Comparison of ENCODE assay signal across 1 cellular context in genomic region chr10:86400705-86401587, GRCh38.
TF ChIP-seq lines count a peak whose summit lies in the region.

No MANE protein-coding gene starts in this region.

TF ChIP-seq in HepG2, 621 proteins besides CTCF, POLR2A, EP300 and RAD21 (continued from another document and continues in another):
- TF ChIP-seq AKNA (CRISPR knock-in tag; IDR thresholded peaks at IDR 0.05; ENCODE audit: borderline replicate concordance) (no peak), GLI4 (CRISPR knock-in tag; IDR thresholded peaks at IDR 0.05; ENCODE audit: borderline replicate concordance) (no peak), KDM5A (IDR thresholded peaks at IDR 0.05; ENCODE audit: borderline replicate concordance, low read length) (no peak), PCBP2 (optimal IDR thresholded peaks at IDR 0.05; ENCODE audit: low read depth, low read length, poor library complexity, severe bottlenecking) (no peak), ZBTB42 (CRISPR knock-in tag; IDR thresholded peaks at IDR 0.05) (no peak; the same call in 1 of the 2 replicates), PHF20 (CRISPR knock-in tag; IDR thresholded peaks at IDR 0.05) (0 out of 2 replicates have a peak, but pooled peaks have one; percentile 21), ZNF724P (CRISPR knock-in tag; IDR thresholded peaks at IDR 0.05; ENCODE audit: borderline replicate concordance) (no peak), FLYWCH1 (CRISPR knock-in tag; IDR thresholded peaks at IDR 0.05) (no peak), DRAP1 (CRISPR knock-in tag; IDR thresholded peaks at IDR 0.05) (no peak), RBM22 (optimal IDR thresholded peaks at IDR 0.05; ENCODE audit: low read length) (no peak), ARNTL (CRISPR knock-in tag; IDR thresholded peaks at IDR 0.05) (0 out of 2 replicates have a peak, but pooled peaks have one; percentile 13), U2AF1 (optimal IDR thresholded peaks at IDR 0.05; ENCODE audit: low read depth, low read length) (no peak), HOMEZ (CRISPR knock-in tag; IDR thresholded peaks at IDR 0.05; ENCODE audit: low read depth) (no peak), CREB1 (IDR thresholded peaks at IDR 0.05) (no peak), CREB1 (CRISPR knock-in tag; IDR thresholded peaks at IDR 0.05) (no peak), ZNF234 (CRISPR knock-in tag; conservative IDR thresholded peaks at IDR 0.05) (peak; percentile 14; the same call in 1 of the 2 replicates), FOXO1 (CRISPR knock-in tag; IDR thresholded peaks at IDR 0.05) (no peak), YEATS4 (CRISPR knock-in tag; IDR thresholded peaks at IDR 0.05; ENCODE audit: borderline replicate concordance) (0 out of 2 replicates have a peak, but pooled peaks have one; percentile 12), HNRNPUL1 (IDR thresholded peaks at IDR 0.05; ENCODE audit: low read depth, low read length) (no peak), ZNF354B (CRISPR knock-in tag; IDR thresholded peaks at IDR 0.05) (0 out of 2 replicates have a peak, but pooled peaks have one; percentile 50), ZNF562 (CRISPR knock-in tag; IDR thresholded peaks at IDR 0.05; ENCODE audit: borderline replicate concordance) (no peak), DR1 (CRISPR knock-in tag; IDR thresholded peaks at IDR 0.05) (0 out of 2 replicates have a peak, but pooled peaks have one; percentile 15), CHD2 (IDR thresholded peaks at IDR 0.05; ENCODE audit: low read depth, low read length) (no peak), POLR2G (IDR thresholded peaks at IDR 0.05; ENCODE audit: low read depth, low read length) (peak; percentile 21; the same call in 1 of the 2 replicates), KAT8 (CRISPR knock-in tag; IDR thresholded peaks at IDR 0.05) (no peak), ZNF136 (CRISPR knock-in tag; IDR thresholded peaks at IDR 0.05; ENCODE audit: low read depth) (no peak), ZNF382 (CRISPR knock-in tag; IDR thresholded peaks at IDR 0.05; ENCODE audit: borderline replicate concordance) (no peak), SMC3 (IDR thresholded peaks at IDR 0.05; ENCODE audit: low read length) (no peak), ZNF839 (CRISPR knock-in tag; IDR thresholded peaks at IDR 0.05; ENCODE audit: borderline replicate concordance) (no peak), SRF (IDR thresholded peaks at IDR 0.05; ENCODE audit: low read depth, low read length) (no peak), TARDBP (CRISPR knock-in tag; IDR thresholded peaks at IDR 0.05) (no peak), NR2F2 (IDR thresholded peaks at IDR 0.05; ENCODE audit: borderline replicate concordance, low read depth) (no peak), NFYB (CRISPR knock-in tag; IDR thresholded peaks at IDR 0.05) (no peak), SNAI1 (CRISPR knock-in tag; IDR thresholded peaks at IDR 0.05; ENCODE audit: borderline replicate concordance) (peak; percentile 92; the same call in 1 of the 2 replicates), TBX3 (IDR thresholded peaks at IDR 0.05; ENCODE audit: borderline replicate concordance) (no peak), GATA4 (IDR thresholded peaks at IDR 0.05; ENCODE audit: borderline replicate concordance, low read depth) (no peak), THAP11 (CRISPR knock-in tag; IDR thresholded peaks at IDR 0.05) (no peak), FIP1L1 (IDR thresholded peaks at IDR 0.05; ENCODE audit: borderline replicate concordance, insufficient read depth, low read depth, low read length) (no peak), ZNF660 (CRISPR knock-in tag; IDR thresholded peaks at IDR 0.05; ENCODE audit: borderline replicate concordance, low read depth) (no peak), GZF1 (CRISPR knock-in tag; IDR thresholded peaks at IDR 0.05) (no peak)
- TF ChIP-seq, protein P1, sequence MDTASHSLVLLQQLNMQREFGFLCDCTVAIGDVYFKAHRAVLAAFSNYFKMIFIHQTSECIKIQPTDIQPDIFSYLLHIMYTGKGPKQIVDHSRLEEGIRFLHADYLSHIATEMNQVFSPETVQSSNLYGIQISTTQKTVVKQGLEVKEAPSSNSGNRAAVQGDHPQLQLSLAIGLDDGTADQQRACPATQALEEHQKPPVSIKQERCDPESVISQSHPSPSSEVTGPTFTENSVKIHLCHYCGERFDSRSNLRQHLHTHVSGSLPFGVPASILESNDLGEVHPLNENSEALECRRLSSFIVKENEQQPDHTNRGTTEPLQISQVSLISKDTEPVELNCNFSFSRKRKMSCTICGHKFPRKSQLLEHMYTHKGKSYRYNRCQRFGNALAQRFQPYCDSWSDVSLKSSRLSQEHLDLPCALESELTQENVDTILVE (CRISPR knock-in tag; IDR thresholded peaks at IDR 0.05), result no peak
- TF ChIP-seq, protein P2, sequence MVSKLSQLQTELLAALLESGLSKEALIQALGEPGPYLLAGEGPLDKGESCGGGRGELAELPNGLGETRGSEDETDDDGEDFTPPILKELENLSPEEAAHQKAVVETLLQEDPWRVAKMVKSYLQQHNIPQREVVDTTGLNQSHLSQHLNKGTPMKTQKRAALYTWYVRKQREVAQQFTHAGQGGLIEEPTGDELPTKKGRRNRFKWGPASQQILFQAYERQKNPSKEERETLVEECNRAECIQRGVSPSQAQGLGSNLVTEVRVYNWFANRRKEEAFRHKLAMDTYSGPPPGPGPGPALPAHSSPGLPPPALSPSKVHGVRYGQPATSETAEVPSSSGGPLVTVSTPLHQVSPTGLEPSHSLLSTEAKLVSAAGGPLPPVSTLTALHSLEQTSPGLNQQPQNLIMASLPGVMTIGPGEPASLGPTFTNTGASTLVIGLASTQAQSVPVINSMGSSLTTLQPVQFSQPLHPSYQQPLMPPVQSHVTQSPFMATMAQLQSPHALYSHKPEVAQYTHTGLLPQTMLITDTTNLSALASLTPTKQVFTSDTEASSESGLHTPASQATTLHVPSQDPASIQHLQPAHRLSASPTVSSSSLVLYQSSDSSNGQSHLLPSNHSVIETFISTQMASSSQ (IDR thresholded peaks at IDR 0.05; ENCODE audit: low read depth), result no peak
- TF ChIP-seq, protein P2 (CRISPR knock-in tag; IDR thresholded peaks at IDR 0.05; ENCODE audit: borderline replicate concordance), result no peak
- TF ChIP-seq, protein P3, sequence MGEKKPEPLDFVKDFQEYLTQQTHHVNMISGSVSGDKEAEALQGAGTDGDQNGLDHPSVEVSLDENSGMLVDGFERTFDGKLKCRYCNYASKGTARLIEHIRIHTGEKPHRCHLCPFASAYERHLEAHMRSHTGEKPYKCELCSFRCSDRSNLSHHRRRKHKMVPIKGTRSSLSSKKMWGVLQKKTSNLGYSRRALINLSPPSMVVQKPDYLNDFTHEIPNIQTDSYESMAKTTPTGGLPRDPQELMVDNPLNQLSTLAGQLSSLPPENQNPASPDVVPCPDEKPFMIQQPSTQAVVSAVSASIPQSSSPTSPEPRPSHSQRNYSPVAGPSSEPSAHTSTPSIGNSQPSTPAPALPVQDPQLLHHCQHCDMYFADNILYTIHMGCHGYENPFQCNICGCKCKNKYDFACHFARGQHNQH (CRISPR knock-in tag; IDR thresholded peaks at IDR 0.05), result no peak
- TF ChIP-seq, protein P4, sequence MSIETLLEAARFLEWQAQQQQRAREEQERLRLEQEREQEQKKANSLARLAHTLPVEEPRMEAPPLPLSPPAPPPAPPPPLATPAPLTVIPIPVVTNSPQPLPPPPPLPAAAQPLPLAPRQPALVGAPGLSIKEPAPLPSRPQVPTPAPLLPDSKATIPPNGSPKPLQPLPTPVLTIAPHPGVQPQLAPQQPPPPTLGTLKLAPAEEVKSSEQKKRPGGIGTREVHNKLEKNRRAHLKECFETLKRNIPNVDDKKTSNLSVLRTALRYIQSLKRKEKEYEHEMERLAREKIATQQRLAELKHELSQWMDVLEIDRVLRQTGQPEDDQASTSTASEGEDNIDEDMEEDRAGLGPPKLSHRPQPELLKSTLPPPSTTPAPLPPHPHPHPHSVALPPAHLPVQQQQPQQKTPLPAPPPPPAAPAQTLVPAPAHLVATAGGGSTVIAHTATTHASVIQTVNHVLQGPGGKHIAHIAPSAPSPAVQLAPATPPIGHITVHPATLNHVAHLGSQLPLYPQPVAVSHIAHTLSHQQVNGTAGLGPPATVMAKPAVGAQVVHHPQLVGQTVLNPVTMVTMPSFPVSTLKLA (IDR thresholded peaks at IDR 0.05), result no peak
- TF ChIP-seq, protein P5, sequence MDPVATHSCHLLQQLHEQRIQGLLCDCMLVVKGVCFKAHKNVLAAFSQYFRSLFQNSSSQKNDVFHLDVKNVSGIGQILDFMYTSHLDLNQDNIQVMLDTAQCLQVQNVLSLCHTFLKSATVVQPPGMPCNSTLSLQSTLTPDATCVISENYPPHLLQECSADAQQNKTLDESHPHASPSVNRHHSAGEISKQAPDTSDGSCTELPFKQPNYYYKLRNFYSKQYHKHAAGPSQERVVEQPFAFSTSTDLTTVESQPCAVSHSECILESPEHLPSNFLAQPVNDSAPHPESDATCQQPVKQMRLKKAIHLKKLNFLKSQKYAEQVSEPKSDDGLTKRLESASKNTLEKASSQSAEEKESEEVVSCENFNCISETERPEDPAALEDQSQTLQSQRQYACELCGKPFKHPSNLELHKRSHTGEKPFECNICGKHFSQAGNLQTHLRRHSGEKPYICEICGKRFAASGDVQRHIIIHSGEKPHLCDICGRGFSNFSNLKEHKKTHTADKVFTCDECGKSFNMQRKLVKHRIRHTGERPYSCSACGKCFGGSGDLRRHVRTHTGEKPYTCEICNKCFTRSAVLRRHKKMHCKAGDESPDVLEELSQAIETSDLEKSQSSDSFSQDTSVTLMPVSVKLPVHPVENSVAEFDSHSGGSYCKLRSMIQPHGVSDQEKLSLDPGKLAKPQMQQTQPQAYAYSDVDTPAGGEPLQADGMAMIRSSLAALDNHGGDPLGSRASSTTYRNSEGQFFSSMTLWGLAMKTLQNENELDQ (CRISPR knock-in tag; IDR thresholded peaks at IDR 0.05; ENCODE audit: borderline replicate concordance), result no peak
- TF ChIP-seq, protein P6, sequence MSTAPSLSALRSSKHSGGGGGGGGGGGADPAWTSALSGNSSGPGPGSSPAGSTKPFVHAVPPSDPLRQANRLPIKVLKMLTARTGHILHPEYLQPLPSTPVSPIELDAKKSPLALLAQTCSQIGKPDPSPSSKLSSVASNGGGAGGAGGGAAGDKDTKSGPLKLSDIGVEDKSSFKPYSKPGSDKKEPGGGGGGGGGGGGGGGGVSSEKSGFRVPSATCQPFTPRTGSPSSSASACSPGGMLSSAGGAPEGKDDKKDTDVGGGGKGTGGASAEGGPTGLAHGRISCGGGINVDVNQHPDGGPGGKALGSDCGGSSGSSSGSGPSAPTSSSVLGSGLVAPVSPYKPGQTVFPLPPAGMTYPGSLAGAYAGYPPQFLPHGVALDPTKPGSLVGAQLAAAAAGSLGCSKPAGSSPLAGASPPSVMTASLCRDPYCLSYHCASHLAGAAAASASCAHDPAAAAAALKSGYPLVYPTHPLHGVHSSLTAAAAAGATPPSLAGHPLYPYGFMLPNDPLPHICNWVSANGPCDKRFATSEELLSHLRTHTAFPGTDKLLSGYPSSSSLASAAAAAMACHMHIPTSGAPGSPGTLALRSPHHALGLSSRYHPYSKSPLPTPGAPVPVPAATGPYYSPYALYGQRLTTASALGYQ (CRISPR knock-in tag; IDR thresholded peaks at IDR 0.05), result no peak
